In the genomic region with DNA sequence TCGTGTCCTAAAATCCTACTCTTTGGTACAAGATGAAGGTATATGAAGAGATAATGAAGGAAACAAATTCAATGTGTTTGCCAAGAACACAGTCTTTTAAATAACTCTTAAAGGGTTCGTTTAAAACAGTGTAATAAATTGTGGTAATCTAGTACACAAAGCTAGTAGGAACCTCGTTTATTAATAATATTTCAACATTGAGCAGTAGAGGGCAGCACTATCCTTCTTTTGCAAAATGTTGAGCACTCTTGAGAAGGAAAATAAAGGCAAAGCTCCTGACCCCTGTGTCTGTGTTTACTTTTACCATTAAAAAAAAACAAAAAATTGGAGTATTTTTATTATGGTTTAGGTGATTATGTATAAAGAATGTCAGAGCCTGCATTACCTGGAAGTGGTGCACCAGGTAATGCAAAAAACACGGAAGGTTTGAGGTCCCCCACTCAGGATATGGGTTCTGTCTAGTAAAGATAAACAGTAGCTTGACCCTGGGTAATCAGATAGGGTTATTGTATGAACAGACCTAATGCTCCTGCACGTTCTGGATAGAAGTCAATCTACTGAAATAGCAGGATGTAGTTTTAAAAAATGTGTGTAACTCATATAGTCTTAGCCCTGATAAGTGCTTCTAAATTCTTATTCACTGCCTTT, we compare ENCODE assay signal across 7 cellular contexts. TPM values are rescaled to one million over a fixed set of nuclear protein-coding genes. Genes with fewer than 3 reads are reported as not detected.
DNase-seq lines count a peak whose midpoint lies in the region; ATAC-seq, FAIRE-seq and TF ChIP-seq lines count a peak whose summit lies in the region.

No MANE protein-coding gene starts in this region.

- peak; percentile 7 for DNase-seq in GM12864 (ENCODE audit: low read depth)
- peak; percentile 88 for DNase-seq in OCI-M1 (lab: John Stamatoyannopoulos, UW)
- no peak for DNase-seq in H1 (ENCODE audit: low read depth in 1 of 2, low spot score in 2 of 2)
- no peak for DNase-seq in activated effector memory CD4-positive, alpha-beta T cell treated with anti-CD3 and anti-CD28 coated beads, Interleukin-2, amount 50 U/mL, for 16 hours
- no peak for DNase-seq in H7

- no peak overlapping the region for H3K4me3 Mint-ChIP-seq in nephron

- H2BK12ac ChIP-seq in H1 (ENCODE audit: low read depth, low read length) = no peak overlapping the region

- no peak for FAIRE-seq in H1 (lab: Jason Lieb, UNC)

- WGBS in H1 (ENCODE audit: extremely low coverage in 1 of 2, insufficient coverage in 1 of 2, insufficient read length in 1 of 2, insufficient replicate concordance in 2 of 2, low coverage in 1 of 2, low lambda C conversion rate in 2 of 2, missing lambda C conversion rate in 1 of 2), 2 experiments = 50% methylated on average over 5 of the region's 5 CpGs; no CpG with 5 or more reads in 1 of the 2 experiments

- no peak overlapping the region for H3K27ac ChIP-seq in H1 (ENCODE audit: low read depth, low read length)

- 0 out of 2 replicates have a peak, but pooled peaks cover 2% of the 10 kb centered on the region for H3K79me1 ChIP-seq in H1 (ENCODE audit: low read depth, low read length)

- H3K18ac ChIP-seq in H1 (ENCODE audit: extremely low read depth, low read length) = no peak overlapping the region

- H4K5ac ChIP-seq in H1 (ENCODE audit: insufficient read length, low read depth, low read length) = no peak overlapping the region

- TF ChIP-seq CTCF in GM12864 (IDR thresholded peaks at IDR 0.05; ENCODE audit: low read depth, low read length, missing control alignments) (peak; percentile 47), H1 (IDR thresholded peaks at IDR 0.05; ENCODE audit: control extremely low read depth in 1 of 3, insufficient read depth in 1 of 3, low read depth in 1 of 3, low read length in 3 of 3) (peak in 2 of 3 experiments; percentile 38 to 40; a peak in 2 of 4 replicates), nephron (IDR thresholded peaks at IDR 0.05; ENCODE audit: unreplicated experiment in 3 of 3) (peak; percentile 47 to 73 (median 47))

- H2AK5ac ChIP-seq in H1 (ENCODE audit: low read depth, low read length) = no peak overlapping the region

- no peaks in the 10 kb centered on the region for H3K4me1 ChIP-seq in H1 (replicated peaks in 1 of 4; ENCODE audit: control insufficient read depth in 3 of 4, insufficient read depth in 4 of 4, low read length in 3 of 4)

- no peak overlapping the region for H3K27ac Mint-ChIP-seq in nephron

- no peak overlapping the region for H4K91ac ChIP-seq in H1 (replicated peaks; ENCODE audit: insufficient read length, low read length)

- H3K23me2 ChIP-seq in H1 (ENCODE audit: low read depth, low read length) = peaks cover 4% of the 10 kb centered on the region

- peaks cover 3% of the 10 kb centered on the region for H3K27me3 Mint-ChIP-seq in nephron (ENCODE audit: low read depth)

- CTCF ChIA-PET in H1 (lab: Charles Lee; ENCODE audit: partially characterized antibody) = interaction anchor here (0.6 to 5.1 kb wide), 58 partner anchors 8 to 744 kb away, joined by 3 to 77 read pairs (median 4); a partner anchor contains a TSS

- no peak overlapping the region for H2BK5ac ChIP-seq in H1 (ENCODE audit: low read depth, low read length)

- no peaks in the 10 kb centered on the region for H3K9me3 Mint-ChIP-seq in nephron

- TF ChIP-seq EP300 in H1 (IDR thresholded peaks at IDR 0.05; ENCODE audit: borderline replicate concordance in 1 of 2, low read depth in 2 of 2, low read length in 2 of 2) = no peak

- H3K27me3 ChIP-seq in H1 (replicated peaks in 1 of 4; ENCODE audit: control insufficient read depth in 3 of 4, extremely low read depth in 1 of 4, insufficient read depth in 3 of 4, low read length in 3 of 4) (no peaks in the 10 kb centered on the region), H7 (ENCODE audit: control insufficient read depth, insufficient read depth, low read length) (no peaks in the 10 kb centered on the region)

- H4K20me1 ChIP-seq in H1 (replicated peaks in 1 of 2; ENCODE audit: control insufficient read depth in 1 of 2, insufficient read depth in 2 of 2, low read length in 2 of 2) = peaks cover 0 to 3% of the 10 kb centered on the region in 2 experiments

- H2AFZ ChIP-seq in H1 (ENCODE audit: low read length) = no peak overlapping the region

- H3K56ac ChIP-seq in H1 (replicated peaks; ENCODE audit: insufficient read length, low read depth, low read length) = no peak overlapping the region

- no peak overlapping the region for H3K4ac ChIP-seq in H1 (replicated peaks; ENCODE audit: insufficient read length, low read depth, low read length)

- TF ChIP-seq RAD21 in H1 (IDR thresholded peaks at IDR 0.05 in 1 of 2, conservative IDR thresholded peaks at IDR 0.05 in 1 of 2; ENCODE audit: low read depth in 2 of 2, low read length in 2 of 2) = peak; percentile 67 to 70

- H2BK120ac ChIP-seq in H1 (replicated peaks; ENCODE audit: low read depth, low read length) = no peak overlapping the region

- H2BK20ac ChIP-seq in H1 (ENCODE audit: low read length) = no peak overlapping the region

- peaks cover 5% of the 10 kb centered on the region for H3K36me3 Mint-ChIP-seq in nephron (ENCODE audit: low read depth)

- H3K79me2 ChIP-seq in H1 (ENCODE audit: control insufficient read depth in 1 of 2, insufficient read depth in 2 of 2, low read length in 2 of 2) = 0 out of 4 replicates have a peak, but pooled peaks cover 0 to 9% of the 10 kb centered on the region in 2 experiments

- H3K36me3 ChIP-seq in H1 (ENCODE audit: control insufficient read depth in 2 of 4, insufficient read depth in 4 of 4, low read length in 3 of 4) = no peaks in the 10 kb centered on the region
- H3K36me3 ChIP-seq in H7 (replicated peaks; ENCODE audit: control insufficient read depth, insufficient read depth, low read length) = no peaks in the 10 kb centered on the region

- H4K8ac ChIP-seq in H1 (ENCODE audit: extremely low read depth, insufficient read depth, low read length) = no peak overlapping the region

- H3K4me1 Mint-ChIP-seq in nephron = peaks cover 18% of the 10 kb centered on the region

- no peak overlapping the region for H3K23ac ChIP-seq in H1 (ENCODE audit: insufficient read length)

- no peak overlapping the region for H2BK15ac ChIP-seq in H1 (ENCODE audit: low read length)

- ATAC-seq in HG03354 (IDR thresholded peaks at IDR 0.05; ENCODE audit: poor library complexity, severe bottlenecking, unreplicated experiment) = peak; percentile 59

- no peaks in the 10 kb centered on the region for H3K9me3 ChIP-seq in H1 (ENCODE audit: insufficient read depth in 2 of 2, low read depth in 1 of 2, low read length in 1 of 2)

- POLR2A ChIA-PET in H1 (lab: Charles Lee; ENCODE audit: partially characterized antibody) = interaction anchor here (1.0 to 2.0 kb wide), 3 partner anchors 10 to 14 kb away, joined by 3 to 6 read pairs (median 5); no protein-coding TSS in a partner anchor

- H3K9ac ChIP-seq in H1 (replicated peaks in 1 of 4; ENCODE audit: extremely low read depth in 1 of 4, low read depth in 3 of 4, low read length in 3 of 4) = no peak overlapping the region

- no peak for TF ChIP-seq POLR2A in H1 (IDR thresholded peaks at IDR 0.05; ENCODE audit: control extremely low read depth in 1 of 2, low read depth in 2 of 2, low read length in 2 of 2)

- no peak overlapping the region for H3K4me3 ChIP-seq in GM12864 (ENCODE audit: low read depth, low read length)
- no peak overlapping the region for H3K4me3 ChIP-seq in H1 (ENCODE audit: extremely low read depth in 1 of 4, insufficient read depth in 2 of 4, low read depth in 3 of 4, low read length in 4 of 4)
- no peak overlapping the region for H3K4me3 ChIP-seq in H7 (ENCODE audit: insufficient read depth, low read depth, low read length)

- H3K4me2 ChIP-seq in H1 (ENCODE audit: insufficient read depth in 1 of 2, low read depth in 2 of 2, low read length in 2 of 2) = no peak overlapping the region

- no peak overlapping the region for H3K14ac ChIP-seq in H1 (ENCODE audit: insufficient read length)

TF ChIP-seq in H1, 55 proteins besides CTCF, POLR2A, EP300 and RAD21:
- TF ChIP-seq TAF1 (IDR thresholded peaks at IDR 0.05; ENCODE audit: low read depth, low read length) (no peak), PHF8 (conservative IDR thresholded peaks at IDR 0.05; ENCODE audit: low read depth, low read length) (no peak), HDAC6 (IDR thresholded peaks at IDR 0.05; ENCODE audit: low read depth, low read length) (no peak), CBX8 (IDR thresholded peaks at IDR 0.05; ENCODE audit: borderline replicate concordance, low read depth, low read length) (no peak), TAF7 (optimal IDR thresholded peaks at IDR 0.05; ENCODE audit: borderline replicate concordance, low read depth, low read length) (no peak), JUN (IDR thresholded peaks at IDR 0.05; ENCODE audit: low read depth, low read length) (no peak), SRF (IDR thresholded peaks at IDR 0.05; ENCODE audit: low read depth, low read length) (no peak), CHD2 (IDR thresholded peaks at IDR 0.05; ENCODE audit: low read length) (no peak), ASH2L (IDR thresholded peaks at IDR 0.05; ENCODE audit: low read length) (no peak), HDAC2 (IDR thresholded peaks at IDR 0.05; ENCODE audit: borderline replicate concordance in 1 of 2, low read depth in 2 of 2, low read length in 2 of 2) (no peak), TEAD4 (IDR thresholded peaks at IDR 0.05; ENCODE audit: low read depth, low read length) (no peak), SP2 (IDR thresholded peaks at IDR 0.05; ENCODE audit: low read length) (no peak), SUZ12 (IDR thresholded peaks at IDR 0.05; ENCODE audit: low read length) (no peak), KDM5A (IDR thresholded peaks at IDR 0.05; ENCODE audit: low read length) (no peak)

RNA-seq across cellular contexts. Expression of a gene that starts 5.7 kb away (rescaled TPM):
- 45.6 and 47.0 TPM in 2 replicates for total RNA-seq in H1 (2021; fragmentation: NEBNext Ultra II Directional; extraction: Animal tissue kit (Norgen Biotek cat#: 25700))
- polyA plus RNA-seq in H1 (2011; rRNA removed) = 16.7 and 22.3 TPM in 2 replicates
- 24.6 TPM for polyA plus RNA-seq in H1 (2011; cell fraction: cytosol; rRNA removed)
- polyA plus RNA-seq in H1 (2011; cell fraction: nucleus; rRNA removed) = 35.1 TPM
- 40.8 to 48.8 TPM (median 45.7 TPM) in 4 replicates for polyA plus RNA-seq in H1 (2012, experiment 1 of 2)
- 24.7 TPM for polyA plus RNA-seq in H1 (2012, experiment 2 of 2)
- polyA plus RNA-seq in H1 (2013, experiment 1 of 2) = 29.7 TPM
- polyA plus RNA-seq in H1 (2013, experiment 2 of 2) = 33.6 TPM
- polyA minus RNA-seq in H1 (2011; rRNA and poly(A)+ RNA removed) = 31.2 and 37.8 TPM in 2 replicates
- 14.0 TPM for polyA minus RNA-seq in H1 (2011; cell fraction: cytosol; rRNA and poly(A)+ RNA removed)
- polyA minus RNA-seq in H1 (2011; cell fraction: nucleus; rRNA and poly(A)+ RNA removed) = 16.5 TPM
- total RNA-seq in H7 (2014; rRNA removed; shearing (Covaris generic)) = 35.4 and 48.2 TPM in 2 replicates

Comparison
In these comparisons a context has a peak if more than half of its experiments do, and no peak if none do; other contexts are left out.
1. DNase-seq: peak in GM12864 (single experiment) and OCI-M1 (single experiment); none in H1 (0 of 2), activated effector memory CD4-positive, alpha-beta T cell treated with anti-CD3 and anti-CD28 coated beads, Interleukin-2, amount 50 U/mL, for 16 hours (single experiment) and H7 (single experiment).
2. Peak in every context shown above with its lines, with median percentiles within 50 percentile points of each other: CTCF ChIP-seq.